ENCODE assay signal across 38 cellular contexts in genomic region chr12:54581412-54581811, GRCh38. TPM values are rescaled to one million over a fixed set of nuclear protein-coding genes. Genes with fewer than 3 reads are reported as not detected.
"Had no signal": no experiment of that assay in that cellular context is flagged by ENCODE, and none has a peak within 500 bp of the region (broad histone marks: within the 10 kb centered on the region; RNA-seq: fewer than 3 reads in every experiment).

No MANE protein-coding gene starts in this region.

- H3K36me3 ChIP-seq: adrenal gland, brain microvascular endothelial cell, breast epithelium had no signal

- H3K4me3 ChIP-seq: adrenal gland, body of pancreas, breast epithelium had no signal

- FAIRE-seq: astrocyte, TTC549 had no signal

- ATAC-seq: activated CD8-positive, alpha-beta T cell treated with anti-CD3 and anti-CD28 coated beads for 36 hours; activated naive CD4-positive, alpha-beta T cell treated with anti-CD3 and anti-CD28 coated beads, Interleukin-2, amount 50 U/mL, for 72 hours; activated T-cell treated with anti-CD3 and anti-CD28 coated beads, Interleukin-2, amount 50 U/mL, for 4 hours; activated T-cell treated with anti-CD3 and anti-CD28 coated beads, Interleukin-2, amount 50 U/mL, for 72 hours; activated T-helper 17 cell treated with anti-CD3 and anti-CD28 coated beads, Interleukin-2, amount 50 U/mL, for 72 hours; body of pancreas had no signal

- DNase-seq: activated B cell treated with CpG ODN at 0.5 μM for 24 hours; activated CD4-positive, alpha-beta memory T cell treated with anti-CD3 and anti-CD28 coated beads for 36 hours; activated CD4-positive, alpha-beta T cell treated with anti-CD3 and anti-CD28 coated beads for 4 hours; activated CD4-positive, alpha-beta T cell treated with anti-CD3 and anti-CD28 coated beads, Interleukin-2, amount 10 ng/mL, durations not matched to agents 24 days and 14 days; activated CD4-positive, alpha-beta T cell treated with anti-CD3 and anti-CD28 coated beads, Interleukin-2, amount 50 U/mL, for 1 hour; activated CD4-positive, alpha-beta T cell treated with anti-CD3 and anti-CD28 coated beads, Interleukin-2, amount 50 U/mL, for 4 hours; activated CD4-positive, CD25-positive, alpha-beta regulatory T cell treated with anti-CD3 and anti-CD28 coated beads, Interleukin-2, amount 50 U/mL, for 72 hours; activated CD8-positive, alpha-beta memory T cell treated with anti-CD3 and anti-CD28 coated beads, Interleukin-2, amount 50 U/mL, for 4 hours; activated CD8-positive, alpha-beta T cell treated with anti-CD3 and anti-CD28 coated beads for 36 hours; activated effector memory CD4-positive, alpha-beta T cell treated with anti-CD3 and anti-CD28 coated beads, Interleukin-2, amount 50 U/mL, for 16 hours; activated gamma-delta T cell treated with Interleukin-2 at 50 U/mL for 16 hours; activated naive CD4-positive, alpha-beta T cell; activated naive CD4-positive, alpha-beta T cell treated with anti-CD3 and anti-CD28 coated beads for 36 hours; activated naive CD4-positive, alpha-beta T cell treated with anti-CD3 and anti-CD28 coated beads, Interleukin-2, amount 50 U/mL, for 16 hours; activated naive CD8-positive, alpha-beta T cell treated with anti-CD3 and anti-CD28 coated beads for 36 hours; activated T-cell treated with anti-CD3 and anti-CD28 coated beads for 4 hours; activated T-cell treated with anti-CD3 and anti-CD28 coated beads, Interleukin-2, amount 50 U/mL, for 1 hour; activated T-cell treated with anti-CD3 and anti-CD28 coated beads, Interleukin-2, amount 50 U/mL, for 4 hours; activated T-cell treated with anti-CD3 and anti-CD28 coated beads, Interleukin-2, amount 50 U/mL, for 72 hours; adrenal gland; amniotic stem cell; aorta; body of pancreas; brain microvascular endothelial cell; central memory CD4-positive, alpha-beta T cell; T-helper 1 cell; T-helper 2 cell; T-helper 9 cell had no signal

- H3K27ac ChIP-seq: adrenal gland, body of pancreas, brain microvascular endothelial cell, breast epithelium, VCaP had no signal

- H3K9me3 ChIP-seq: adrenal gland, body of pancreas, breast epithelium had no signal

- H3K4me1 ChIP-seq: adrenal gland, breast epithelium had no signal

RNA-seq across cellular contexts. Expression of gene PPP1R1A, which starts 7.0 kb away (rescaled TPM):
- total RNA-seq: activated B cell treated with CpG ODN at 0.5 μM for 24 hours; activated CD4-positive, alpha-beta memory T cell treated with anti-CD3 and anti-CD28 coated beads for 36 hours; activated CD4-positive, alpha-beta T cell treated with anti-CD3 and anti-CD28 coated beads, Interleukin-2, amount 10 ng/mL, durations not matched to agents 24 days and 14 days; activated CD8-positive, alpha-beta memory T cell treated with anti-CD3 and anti-CD28 coated beads for 36 hours; activated CD8-positive, alpha-beta T cell treated with anti-CD3 and anti-CD28 coated beads for 36 hours; activated naive CD4-positive, alpha-beta T cell treated with anti-CD3 and anti-CD28 coated beads for 36 hours; activated naive CD4-positive, alpha-beta T cell treated with anti-CD3 and anti-CD28 coated beads, Interleukin-2, amount 50 U/mL, for 72 hours; activated naive CD8-positive, alpha-beta T cell treated with anti-CD3 and anti-CD28 coated beads for 36 hours; activated T-cell treated with anti-CD3 and anti-CD28 coated beads, Interleukin-2, amount 50 U/mL, for 4 hours; activated T-cell treated with anti-CD3 and anti-CD28 coated beads, Interleukin-2, amount 50 U/mL, for 72 hours; activated T-helper 1 cell treated with anti-CD3 and anti-CD28 coated beads, Interleukin-12 subunit alpha, Interleukin-12 subunit beta, Interleukin-2, Interleukin-4 antibody, amounts not matched to agents 30 ng/mL and 10 ng/mL and 1 ng/mL, durations not matched to agents 14 hours and 24 hours and 36 hours; activated T-helper 17 cell treated with anti-CD3 and anti-CD28 coated beads, Interleukin-2, amount 50 U/mL, for 72 hours had no signal

RNA-seq across cellular contexts. Expression of gene LACRT, which starts 53.3 kb away (rescaled TPM):
- total RNA-seq: activated B cell treated with CpG ODN at 0.5 μM for 24 hours; activated CD4-positive, alpha-beta memory T cell treated with anti-CD3 and anti-CD28 coated beads for 36 hours; activated CD4-positive, alpha-beta T cell treated with anti-CD3 and anti-CD28 coated beads, Interleukin-2, amount 10 ng/mL, durations not matched to agents 24 days and 14 days; activated CD8-positive, alpha-beta memory T cell treated with anti-CD3 and anti-CD28 coated beads for 36 hours; activated CD8-positive, alpha-beta T cell treated with anti-CD3 and anti-CD28 coated beads for 36 hours; activated naive CD4-positive, alpha-beta T cell treated with anti-CD3 and anti-CD28 coated beads for 36 hours; activated naive CD4-positive, alpha-beta T cell treated with anti-CD3 and anti-CD28 coated beads, Interleukin-2, amount 50 U/mL, for 72 hours; activated naive CD8-positive, alpha-beta T cell treated with anti-CD3 and anti-CD28 coated beads for 36 hours; activated T-cell treated with anti-CD3 and anti-CD28 coated beads, Interleukin-2, amount 50 U/mL, for 4 hours; activated T-cell treated with anti-CD3 and anti-CD28 coated beads, Interleukin-2, amount 50 U/mL, for 72 hours; activated T-helper 1 cell treated with anti-CD3 and anti-CD28 coated beads, Interleukin-12 subunit alpha, Interleukin-12 subunit beta, Interleukin-2, Interleukin-4 antibody, amounts not matched to agents 30 ng/mL and 10 ng/mL and 1 ng/mL, durations not matched to agents 14 hours and 24 hours and 36 hours; activated T-helper 17 cell treated with anti-CD3 and anti-CD28 coated beads, Interleukin-2, amount 50 U/mL, for 72 hours; adrenal gland; aorta; astrocyte; body of pancreas; breast epithelium; cardiac septum; cerebellum had no signal
